ENCODE assay signal across 8 cellular contexts in genomic region chr17:76397687-76398522, GRCh38.
DNase-seq lines count a peak whose midpoint lies in the region; ATAC-seq and TF ChIP-seq lines count a peak whose summit lies in the region.

No MANE protein-coding gene starts in this region.

- no peak overlapping the region for H3K4me3 Mint-ChIP-seq in memory B cell

- POLR2A ChIA-PET in HEK293T (lab: Yijun Ruan, JAX): interaction anchor here (1.1 to 2.6 kb wide), 5 partner anchors 22 to 274 kb away, joined by 3 to 23 read pairs (median 4); partner anchors contain the start of gene PRPSAP1

- CTCF ChIA-PET in HEK293T (lab: Yijun Ruan, JAX): interaction anchor here (0.6 to 3.5 kb wide), 29 partner anchors 8 to 276 kb away, joined by 3 to 42 read pairs (median 4); partner anchors contain the start of genes PRPSAP1 and SPHK1

- H3K36me3 Mint-ChIP-seq in memory B cell: peaks cover 39% of the 10 kb centered on the region

- peak in 13 of 14 donors; percentile 12 to 85 (median 68) for DNase-seq in C1 segment of cervical spinal cord (lab: John Stamatoyannopoulos, UW)
- peak; percentile 90 for DNase-seq in HEK293T (ENCODE audit: extremely low spot score)
- peak; percentile 16 for DNase-seq in NCI-H748 treated with DMSO at 0.1 percent for 48 hours (lab: John Stamatoyannopoulos, UW)
- DNase-seq in activated CD4-positive, alpha-beta T cell treated with anti-CD3 and anti-CD28 coated beads, Interleukin-2, amount 50 U/mL, for 48 hours: peak; percentile 92 to 93
- peak; percentile 94 for DNase-seq in ecto neural progenitor cell (ENCODE audit: low spot score)
- DNase-seq in memory B cell (ENCODE audit: low spot score in 2 of 2): peak; percentile 79 to 88
- peak; percentile 79 for DNase-seq in stimulated activated CD8-positive, alpha-beta memory T cell treated with anti-CD3 and anti-CD28 coated beads, Interleukin-15, amount 100 ng/mL, for 24 hours (ENCODE audit: low read depth)

- ATAC-seq in memory B cell (ENCODE audit: low read depth) (peak; percentile 85), GM21723 (IDR thresholded peaks at IDR 0.05; ENCODE audit: unreplicated experiment) (no peak)

- H3K27ac Mint-ChIP-seq in memory B cell: no peak overlapping the region

- no peaks in the 10 kb centered on the region for H3K9me3 Mint-ChIP-seq in memory B cell

- H3K4me1 Mint-ChIP-seq in memory B cell: peaks cover 7% of the 10 kb centered on the region

- H3K27me3 Mint-ChIP-seq in memory B cell: no peaks in the 10 kb centered on the region

TF ChIP-seq in HEK293T, 16 proteins besides CTCF, POLR2A, EP300 and RAD21:
- TF ChIP-seq PKNOX1 (IDR thresholded peaks at IDR 0.05) (no peak), ARNT (IDR thresholded peaks at IDR 0.05) (no peak)

Comparison
In these comparisons a context has a peak if more than half of its experiments do, and no peak if none do; other contexts are left out.
1. DNase-seq: peak in every context shown above with its lines; median percentile 94 in ecto neural progenitor cell; 92 in activated CD4-positive, alpha-beta T cell treated with anti-CD3 and anti-CD28 coated beads, Interleukin-2, amount 50 U/mL, for 48 hours; 90 in HEK293T; 84 in memory B cell; 79 in stimulated activated CD8-positive, alpha-beta memory T cell treated with anti-CD3 and anti-CD28 coated beads, Interleukin-15, amount 100 ng/mL, for 24 hours; 68 in C1 segment of cervical spinal cord; 16 in NCI-H748 treated with DMSO at 0.1 percent for 48 hours.